ENCODE assay signal across 8 cellular contexts in the genomic region with DNA sequence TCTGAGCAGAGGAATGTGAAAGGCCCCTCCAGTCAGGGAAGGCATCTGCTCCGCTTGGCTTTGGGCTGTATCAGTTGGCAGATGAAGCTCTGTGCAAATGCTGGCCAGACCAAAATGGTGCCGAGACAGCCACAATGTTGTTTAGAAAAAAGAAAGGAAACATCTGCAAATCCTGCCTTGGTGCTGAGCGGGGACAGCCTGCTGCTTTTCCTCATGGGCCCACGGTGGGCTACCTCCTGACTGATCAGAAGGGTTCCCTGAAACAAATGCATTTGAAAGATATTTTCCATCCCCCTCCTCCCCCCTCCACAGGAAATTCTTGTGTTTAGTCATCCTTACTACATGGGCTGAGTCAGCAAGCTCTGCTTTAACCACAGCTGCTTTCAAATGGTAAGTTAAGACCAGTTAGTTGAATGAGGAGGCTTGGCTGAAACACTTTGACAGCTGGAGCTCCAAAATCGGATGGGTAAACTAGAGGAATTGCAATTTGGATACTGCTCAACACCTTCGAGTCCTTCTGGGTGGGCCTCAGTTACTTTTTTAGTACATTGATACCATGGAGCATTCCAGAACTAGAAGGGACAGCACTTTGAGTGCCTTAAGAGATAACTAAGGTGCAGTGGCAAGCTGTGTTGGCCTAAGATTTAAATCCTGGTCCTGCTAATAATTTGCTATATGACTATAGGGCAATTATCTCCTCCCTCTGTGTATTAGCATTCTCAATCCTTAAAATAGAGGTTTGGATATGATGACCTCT. TPM values are rescaled to one million over a fixed set of nuclear protein-coding genes. Genes with fewer than 3 reads are reported as not detected.
DNase-seq lines count a peak whose midpoint lies in the region; ATAC-seq and TF ChIP-seq lines count a peak whose summit lies in the region.

No MANE protein-coding gene starts in this region.

- no peaks in the 10 kb centered on the region for H3K36me3 ChIP-seq in colonic mucosa
- no peaks in the 10 kb centered on the region for H3K36me3 ChIP-seq in Karpas-422 (ENCODE audit: insufficient read depth, low read length)

- H3K27ac ChIP-seq in colonic mucosa (no peak overlapping the region), Karpas-422 (ENCODE audit: low read length) (no peak overlapping the region)

- H3K4me1 ChIP-seq in colonic mucosa (no peaks in the 10 kb centered on the region), Karpas-422 (ENCODE audit: low read length) (no peaks in the 10 kb centered on the region)

- H3K9ac ChIP-seq in colonic mucosa (ENCODE audit: low read depth in 2 of 2, low read length in 2 of 2) (no peak overlapping the region), Karpas-422 (ENCODE audit: low read length) (no peak overlapping the region)

- no peak overlapping the region for H3K4me3 ChIP-seq in AG04449 (ENCODE audit: low read depth, low read length)
- H3K4me3 ChIP-seq in colonic mucosa = no peak overlapping the region
- no peak overlapping the region for H3K4me3 ChIP-seq in Karpas-422 (ENCODE audit: low read length)

- no peaks in the 10 kb centered on the region for H4K20me1 ChIP-seq in Karpas-422 (ENCODE audit: insufficient read depth, low read depth, low read length)

- intact Hi-C loops in colonic mucosa (cut with DNase I) = no loop called here

- no peaks in the 10 kb centered on the region for H3K79me2 ChIP-seq in Karpas-422 (ENCODE audit: low read length)

- no peaks in the 10 kb centered on the region for H3K9me2 ChIP-seq in Karpas-422 (replicated peaks; ENCODE audit: insufficient read depth, low read length)

- peak; percentile 47 for DNase-seq in AG04449 (ENCODE audit: low read depth, low spot score)
- peak; percentile 87 for DNase-seq in RPMI7951 (ENCODE audit: low read depth)
- peak; percentile 85 for DNase-seq in fibroblast of peridontal ligament (ENCODE audit: extremely low read depth)
- DNase-seq in colonic mucosa = no peak
- DNase-seq in superior temporal gyrus (ENCODE audit: extremely low spot score) = no peak
- no peak for DNase-seq in Karpas-422

- H3K27me3 ChIP-seq in colonic mucosa (peaks cover 12% of the 10 kb centered on the region), Karpas-422 (ENCODE audit: low read length) (0 out of 2 replicates have a peak, but pooled peaks cover 3% of the 10 kb centered on the region)

- TF ChIP-seq CTCF in AG04449 (IDR thresholded peaks at IDR 0.05; ENCODE audit: insufficient read depth, low read length, missing control alignments) (no peak), colonic mucosa (IDR thresholded peaks at IDR 0.05) (no peak)

- POLR2A ChIA-PET in AG04449 (lab: Yijun Ruan, JAX) = interaction anchor here (0.6 to 1.3 kb wide), 6 partner anchors 18 to 291 kb away, joined by 3 to 6 read pairs (median 4); no protein-coding TSS in a partner anchor

- H2AFZ ChIP-seq in Karpas-422 (ENCODE audit: low read length) = no peak overlapping the region

- CTCF ChIA-PET in AG04449 (lab: Yijun Ruan, JAX) = no interaction called here

- H3K9me3 ChIP-seq in colonic mucosa (no peaks in the 10 kb centered on the region), Karpas-422 (ENCODE audit: low read length) (no peaks in the 10 kb centered on the region)

- no peak overlapping the region for H3K4me2 ChIP-seq in Karpas-422 (ENCODE audit: low read depth, low read length, poor library complexity, severe bottlenecking)

- ATAC-seq in GM18858 (IDR thresholded peaks at IDR 0.05; ENCODE audit: unreplicated experiment) = peak; percentile 94
- ATAC-seq in HG03039 (IDR thresholded peaks at IDR 0.05; ENCODE audit: unreplicated experiment) = peak; percentile 94

RNA-seq across cellular contexts. Expression of a gene that starts 36.0 kb away (rescaled TPM):
- 0.12 and 0.59 TPM in 2 replicates for total RNA-seq in RPMI7951 (2014; rRNA removed; shearing (Covaris generic))
- not detected for total RNA-seq in colonic mucosa
- total RNA-seq in Karpas-422 (2014; rRNA removed; shearing (Covaris generic); ENCODE audit: low replicate concordance) = not detected in 2 replicates

Comparison
In these comparisons a context has a peak if more than half of its experiments do, and no peak if none do; other contexts are left out.
1. DNase-seq: peak in AG04449 (single experiment), RPMI7951 (single experiment) and fibroblast of peridontal ligament (single experiment); none in colonic mucosa (single experiment), superior temporal gyrus (single experiment) and Karpas-422 (single experiment).